In genomic region chr4:68594678-68595077, GRCh38 we compare ENCODE assay signal across 9 cellular contexts. TPM values are rescaled to one million over a fixed set of nuclear protein-coding genes. Genes with fewer than 3 reads are reported as not detected.
"Had no signal": no experiment of that assay in that cellular context is flagged by ENCODE, and none has a peak within 500 bp of the region (broad histone marks: within the 10 kb centered on the region; RNA-seq: fewer than 3 reads in every experiment).

No MANE protein-coding gene starts in this region.

- FAIRE-seq: G401.6, GM12878, GM12891, GM12892, GM18507, GM19239 had no signal

- DNase-seq: GDM1, GF-D8 had no signal

- ATAC-seq: GM12878 had no signal

- H3K4me3 ChIP-seq: GM12878 had no signal

RNA-seq across cellular contexts. Expression of gene UGT2B17, which starts 18.6 kb away (rescaled TPM):
- total RNA-seq: G401 had no signal
- polyA plus RNA-seq: GM12878 had no signal
